In the genomic region with DNA sequence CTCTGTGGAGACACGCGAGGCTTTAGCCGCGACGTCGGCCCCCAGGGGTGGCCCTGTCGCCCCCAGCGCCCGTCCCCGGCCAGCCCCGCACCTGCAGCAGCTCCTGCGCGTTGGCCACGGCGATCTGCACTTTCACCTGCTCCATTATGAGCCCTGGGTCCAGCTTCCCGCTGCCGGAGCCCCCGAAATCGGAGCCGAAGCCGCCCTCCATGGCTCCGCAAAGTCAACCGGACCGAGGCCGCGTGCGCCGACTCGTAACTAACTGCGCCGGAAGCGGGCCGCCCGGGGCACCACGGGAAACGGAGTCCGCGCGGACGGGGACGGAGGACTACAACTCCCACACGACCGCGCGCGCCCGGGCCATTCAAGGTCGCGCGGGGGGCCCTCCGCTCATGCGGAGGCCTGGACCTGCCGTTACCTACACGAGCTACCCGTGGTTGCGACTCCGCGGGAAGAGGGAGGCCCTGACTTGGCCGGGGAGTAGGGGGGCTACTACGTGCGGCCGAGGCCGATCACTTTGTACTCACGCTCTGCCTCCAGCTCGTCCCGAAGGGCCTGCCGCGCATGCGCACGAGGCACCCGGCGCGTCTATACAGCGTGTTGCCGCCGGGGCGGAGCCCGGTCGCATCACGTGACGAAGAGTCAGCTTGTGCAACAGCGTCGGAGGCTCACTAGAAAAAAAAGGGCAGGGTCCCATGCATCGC, we compare ENCODE assay signal across 8 cellular contexts. TPM values are rescaled to one million over a fixed set of nuclear protein-coding genes. Genes with fewer than 3 reads are reported as not detected.
DNase-seq lines count a peak whose midpoint lies in the region; ATAC-seq and TF ChIP-seq lines count a peak whose summit lies in the region.

A gene (minus strand): TSS at position 264 of the 704 bp plus-strand sequence. CDS start 53 bp downstream, at position 211.

- peak within 1 kb of the TSS in 1 of 2 experiments; percentile 94 for H3K14ac ChIP-seq in mesenchymal stem cell (ENCODE audit: low read length in 2 of 2)

- peaks cover 23% of the 10 kb centered on the region for H3K79me1 ChIP-seq in mesenchymal stem cell (replicated peaks; ENCODE audit: low read length, poor library complexity, severe bottlenecking)

- H3K18ac ChIP-seq in mesenchymal stem cell (ENCODE audit: low read depth in 1 of 2, low read length in 2 of 2), result peak within 1 kb of the TSS; percentile 98 to 99

- H3K27me3 ChIP-seq in Caco-2 (replicated peaks; ENCODE audit: control insufficient read depth, insufficient read depth, low read length), result no peaks in the 10 kb centered on the region
- no peaks in the 10 kb centered on the region for H3K27me3 ChIP-seq in HUES48 (ENCODE audit: control insufficient read depth, insufficient read depth, low read length)
- no peaks in the 10 kb centered on the region for H3K27me3 ChIP-seq in NT2/D1 (ENCODE audit: insufficient read depth, insufficient read length)
- no peaks in the 10 kb centered on the region for H3K27me3 ChIP-seq in mesenchymal stem cell (ENCODE audit: control insufficient read depth in 1 of 2, insufficient read depth in 1 of 2, low read length in 2 of 2)

- peak within 1 kb of the TSS; percentile 77 for H3K4me2 ChIP-seq in mesenchymal stem cell (ENCODE audit: low read length, poor library complexity, severe bottlenecking)

- peak within 1 kb of the TSS; percentile 90 to 91 for H3K4ac ChIP-seq in mesenchymal stem cell (ENCODE audit: low read depth in 1 of 2, low read length in 2 of 2)

- intact Hi-C loops in Caco-2 (cut with micrococcal nuclease; ENCODE audit: unreplicated experiment), result loop anchor here (1.0 kb wide), 1 partner anchor 191 kb away; a partner anchor contains a TSS

- H2AFZ ChIP-seq in mesenchymal stem cell (ENCODE audit: low read depth, low read length), result no peak within 1 kb of the TSS

- no peaks in the 10 kb centered on the region for H3K9me3 Mint-ChIP-seq in Caco-2 (ENCODE audit: unreplicated experiment)
- H3K9me3 Mint-ChIP-seq in effector memory CD8-positive, alpha-beta T cell, result no peaks in the 10 kb centered on the region

- H3K4me3 ChIP-seq in Caco-2 (ENCODE audit: low read depth, low read length) (peak within 1 kb of the TSS; percentile 68), HUES48 (ENCODE audit: low read depth, low read length) (peak within 1 kb of the TSS; percentile 79), NT2/D1 (ENCODE audit: insufficient read length, low read depth) (peak within 1 kb of the TSS; percentile 99), mesenchymal stem cell (ENCODE audit: insufficient read depth in 1 of 2, low read depth in 1 of 2, low read length in 2 of 2) (peak within 1 kb of the TSS; percentile 92 to 93)

- H3K9ac ChIP-seq in HUES48 (ENCODE audit: low read depth, low read length) (peak within 1 kb of the TSS; percentile 99), NT2/D1 (ENCODE audit: insufficient read length, low read depth) (peak within 1 kb of the TSS; percentile 100), mesenchymal stem cell (ENCODE audit: low read length) (peak within 1 kb of the TSS; percentile 95)

- no peaks in the 10 kb centered on the region for H3K27me3 Mint-ChIP-seq in Caco-2 (ENCODE audit: insufficient read depth, unreplicated experiment)
- H3K27me3 Mint-ChIP-seq in effector memory CD8-positive, alpha-beta T cell, result no peaks in the 10 kb centered on the region

- ATAC-seq in GM21390 (IDR thresholded peaks at IDR 0.05; ENCODE audit: unreplicated experiment), result peak; percentile 72
- peak; percentile 94 for ATAC-seq in effector memory CD8-positive, alpha-beta T cell (replicated peaks)

- H4K91ac ChIP-seq in mesenchymal stem cell (ENCODE audit: low read length), result peak within 1 kb of the TSS; percentile 98

- TF ChIP-seq CTCF in Caco-2 (IDR thresholded peaks at IDR 0.05; ENCODE audit: insufficient read depth in 1 of 2, low read depth in 1 of 2, low read length in 1 of 2, severe bottlenecking in 1 of 2, unreplicated experiment in 1 of 2), result no peak

- peak within 1 kb of the TSS; percentile 59 to 87 for H2BK12ac ChIP-seq in mesenchymal stem cell (ENCODE audit: low read length in 2 of 2)

- DNase-seq in Caco-2 (peak; percentile 96), NT2/D1 (ENCODE audit: low read depth, low spot score) (peak; percentile 94), mesenchymal stem cell (peak; percentile 97)
- peak; percentile 89 to 98 (median 94) for DNase-seq in activated CD8-positive, alpha-beta memory T cell treated with anti-CD3 and anti-CD28 coated beads for 48 hours (ENCODE audit: low read depth in 2 of 3, low spot score in 2 of 3)
- peak; percentile 95 to 98 (median 96) for DNase-seq in effector memory CD8-positive, alpha-beta T cell
- DNase-seq in stimulated activated CD8-positive, alpha-beta memory T cell treated with anti-CD3 and anti-CD28 coated beads, Interleukin-12 subunit alpha, Interleukin-12 subunit beta, amount 100 ng/mL, for 24 hours (ENCODE audit: extremely low read depth), result peak; percentile 96

- peak within 1 kb of the TSS; percentile 58 for H2AK5ac ChIP-seq in mesenchymal stem cell (ENCODE audit: low read length, severe bottlenecking)

- peaks cover 20% of the 10 kb centered on the region for H3K4me1 ChIP-seq in Caco-2
- H3K4me1 ChIP-seq in HUES48 (ENCODE audit: control insufficient read depth, insufficient read depth, low read length), result peaks cover 22% of the 10 kb centered on the region
- peaks cover 21% of the 10 kb centered on the region for H3K4me1 ChIP-seq in NT2/D1 (ENCODE audit: insufficient read depth, insufficient read length)
- peaks cover 32% of the 10 kb centered on the region for H3K4me1 ChIP-seq in mesenchymal stem cell (ENCODE audit: control insufficient read depth, insufficient read depth, low read depth, low read length)

- WGBS in mesenchymal stem cell, result under 1% methylated on average over 81 of the region's 84 CpGs

- H3K4me3 Mint-ChIP-seq in Caco-2 (ENCODE audit: unreplicated experiment), result peak within 1 kb of the TSS; percentile 93
- peak within 1 kb of the TSS; percentile 95 to 98 for H3K4me3 Mint-ChIP-seq in effector memory CD8-positive, alpha-beta T cell

- peaks cover 63% of the 10 kb centered on the region for H3K36me3 Mint-ChIP-seq in Caco-2 (ENCODE audit: insufficient read depth, unreplicated experiment)
- H3K36me3 Mint-ChIP-seq in effector memory CD8-positive, alpha-beta T cell (ENCODE audit: insufficient read depth), result peaks cover 18% of the 10 kb centered on the region

- H3K27ac Mint-ChIP-seq in Caco-2 (ENCODE audit: unreplicated experiment), result peak within 1 kb of the TSS; percentile 100
- H3K27ac Mint-ChIP-seq in effector memory CD8-positive, alpha-beta T cell, result peak within 1 kb of the TSS; percentile 97

- no peaks in the 10 kb centered on the region for H3K9me3 ChIP-seq in Caco-2
- no peaks in the 10 kb centered on the region for H3K9me3 ChIP-seq in HUES48 (ENCODE audit: control insufficient read depth, insufficient read depth, low read length)
- no peaks in the 10 kb centered on the region for H3K9me3 ChIP-seq in NT2/D1 (ENCODE audit: insufficient read depth, low read length)
- H3K9me3 ChIP-seq in mesenchymal stem cell (ENCODE audit: control insufficient read depth, low read length), result no peaks in the 10 kb centered on the region

- peak within 1 kb of the TSS; percentile 95 for H2BK15ac ChIP-seq in mesenchymal stem cell (ENCODE audit: low read depth, poor library complexity, severe bottlenecking)

- H2BK120ac ChIP-seq in mesenchymal stem cell (ENCODE audit: low read depth, low read length), result peak within 1 kb of the TSS; percentile 99

- peak within 1 kb of the TSS; percentile 99 for H3K27ac ChIP-seq in HUES48 (ENCODE audit: low read depth, low read length)
- H3K27ac ChIP-seq in mesenchymal stem cell (ENCODE audit: low read length, poor library complexity, severe bottlenecking), result peak within 1 kb of the TSS; percentile 95

- CTCF ChIA-PET in Caco-2 (lab: Charles Lee), result interaction anchor here (0.5 to 1.1 kb wide), 3 partner anchors 29 to 184 kb away, joined by 3 to 4 read pairs (median 4); a partner anchor contains a TSS

- H3K4me1 Mint-ChIP-seq in Caco-2 (ENCODE audit: low read depth, unreplicated experiment), result peaks cover 5% of the 10 kb centered on the region
- peaks cover 11 to 14% of the 10 kb centered on the region in 2 donors for H3K4me1 Mint-ChIP-seq in effector memory CD8-positive, alpha-beta T cell (ENCODE audit: low read depth in 2 of 2)

- peak within 1 kb of the TSS; percentile 98 for H4K8ac ChIP-seq in mesenchymal stem cell (ENCODE audit: low read length)

- H3K36me3 ChIP-seq in Caco-2 (ENCODE audit: control insufficient read depth, insufficient read depth, low read length), result peaks cover 2% of the 10 kb centered on the region; the same call in 1 of the 2 replicates
- H3K36me3 ChIP-seq in HUES48 (ENCODE audit: control insufficient read depth, insufficient read depth, low read length), result peaks cover 43% of the 10 kb centered on the region
- H3K36me3 ChIP-seq in NT2/D1 (ENCODE audit: insufficient read depth, insufficient read length, low read length), result peaks cover 82% of the 10 kb centered on the region
- peaks cover 24 to 79% of the 10 kb centered on the region in 2 experiments for H3K36me3 ChIP-seq in mesenchymal stem cell (ENCODE audit: control insufficient read depth in 1 of 2, insufficient read depth in 2 of 2, low read depth in 1 of 2, low read length in 2 of 2)

- BruUV-seq in Caco-2 (replicated peaks; lab: Mats Ljungman, UMichigan), result TSS peak; percentile 47

- peak within 1 kb of the TSS; percentile 95 for H2BK5ac ChIP-seq in mesenchymal stem cell (ENCODE audit: low read depth, low read length, poor library complexity, severe bottlenecking)

- POLR2A ChIA-PET in Caco-2 (lab: Charles Lee), result interaction anchor here (0.6 to 2.1 kb wide), 11 partner anchors 29 to 1560 kb away, joined by 3 to 15 read pairs (median 4); a partner anchor contains a TSS

- H3K23ac ChIP-seq in mesenchymal stem cell (ENCODE audit: low read length in 2 of 2), result peak within 1 kb of the TSS in 1 of 2 experiments; percentile 79

RNA-seq across cellular contexts. Expression of the gene that starts here (rescaled TPM):
- total RNA-seq in Caco-2 (2022), result 200 and 217 TPM in 2 replicates
- polyA plus RNA-seq in mesenchymal stem cell (2013, experiment 1 of 2), result 92.8 TPM
- 91.7 TPM for polyA plus RNA-seq in mesenchymal stem cell (2013, experiment 2 of 2)

Comparison
In these comparisons a context has a peak if more than half of its experiments do, and no peak if none do; other contexts are left out.
1. Peak in every context shown above with its lines: DNase-seq, ATAC-seq, H3K4me3 ChIP-seq and H3K27ac ChIP-seq.